18 cellular contexts compared by ENCODE assay signal in genomic region chr5:111670826-111671492, GRCh38.
A peak's percentile ranks its signal among the peaks of the same experiment; 100 is the strongest.
DNase-seq lines count a peak whose midpoint lies in the region; ATAC-seq and TF ChIP-seq lines count a peak whose summit lies in the region.
"Had no signal": no experiment of that assay in that cellular context is flagged by ENCODE, and none has a peak within 500 bp of the region (broad histone marks: within the 10 kb centered on the region; RNA-seq: fewer than 3 reads in every experiment).

No MANE protein-coding gene starts in this region.

- H3K4me1 Mint-ChIP-seq in naive thymus-derived CD4-positive, alpha-beta T cell, result peaks cover 0 to 4% (median 0%) of the 10 kb centered on the region in 7 donors

- H3K4me3 Mint-ChIP-seq in naive thymus-derived CD4-positive, alpha-beta T cell, result no peak overlapping the region
- H3K4me3 Mint-ChIP-seq: activated CD4-positive, alpha-beta T cell treated with anti-CD3 and anti-CD28 coated beads, Interleukin-2, amount 10 ng/mL, durations not matched to agents 24 days and 14 days; activated T-helper 1 cell treated with anti-CD3 and anti-CD28 coated beads, Interleukin-12 subunit alpha, Interleukin-12 subunit beta, Interleukin-2, Interleukin-4 antibody, amounts not matched to agents 30 ng/mL and 10 ng/mL and 1 ng/mL, durations not matched to agents 14 hours and 24 hours and 36 hours had no signal

- peaks cover 0 to 15% (median 10%) of the 10 kb centered on the region in 5 donors for H3K27me3 Mint-ChIP-seq in naive thymus-derived CD4-positive, alpha-beta T cell

- 56 to 87% (median 75%) methylated on average over 3 of the region's 3 CpGs for WGBS in spleen, 5 donors

- H3K9me2 ChIP-seq in PC-9 (ENCODE audit: insufficient read depth), result no peaks in the 10 kb centered on the region

- CTCF ChIA-PET in PC-9 (lab: Charles Lee), result no interaction called here
- CTCF ChIA-PET in naive thymus-derived CD4-positive, alpha-beta T cell (lab: Charles Lee), result no interaction called here

- DNase-seq in Caki2 (ENCODE audit: low read depth) (peak; percentile 35), HT-29 (ENCODE audit: low spot score) (peak; percentile 22), astrocyte of the spinal cord (ENCODE audit: low read depth, low spot score) (no peak), islet precursor cell (peak; percentile 67), PC-9 (no peak), DMS153 treated with DMSO at 0.1 percent for 48 hours (lab: John Stamatoyannopoulos, UW; ENCODE audit: unreplicated experiment) (no peak), spleen (no peak)
- no peak for DNase-seq in naive thymus-derived CD4-positive, alpha-beta T cell
- DNase-seq: activated CD4-positive, alpha-beta T cell treated with anti-CD3 and anti-CD28 coated beads, Interleukin-2, amount 10 ng/mL, durations not matched to agents 24 days and 14 days; AML-193; amniotic stem cell; NCI-H1417; NCI-H524; psoas muscle; stimulated activated CD8-positive, alpha-beta memory T cell treated with anti-CD3 and anti-CD28 coated beads, Interleukin-4, amount 100 ng/mL, for 48 hours; tibial artery had no signal

- no peak for TF ChIP-seq POLR2A in spleen (IDR thresholded peaks at IDR 0.05)

- H3K9me3 ChIP-seq in PC-9 (ENCODE audit: insufficient read depth, low read depth) (no peaks in the 10 kb centered on the region), spleen (no peaks in the 10 kb centered on the region)
- no peaks in the 10 kb centered on the region for H3K9me3 ChIP-seq in naive thymus-derived CD4-positive, alpha-beta T cell (ENCODE audit: control insufficient read depth in 2 of 3, low read length in 3 of 3)
- H3K9me3 ChIP-seq: gastroesophageal sphincter, psoas muscle, tibial artery had no signal

- H3K36me3 ChIP-seq in PC-9 (ENCODE audit: low read depth) (no peaks in the 10 kb centered on the region), spleen (no peaks in the 10 kb centered on the region)
- no peaks in the 10 kb centered on the region for H3K36me3 ChIP-seq in naive thymus-derived CD4-positive, alpha-beta T cell (ENCODE audit: control insufficient read depth in 2 of 3, insufficient read depth in 3 of 3, low read length in 3 of 3)
- H3K36me3 ChIP-seq: gastroesophageal sphincter, tibial artery had no signal

- peaks cover 0 to 3% (median 0%) of the 10 kb centered on the region in 11 donors for H3K9me3 Mint-ChIP-seq in naive thymus-derived CD4-positive, alpha-beta T cell
- H3K9me3 Mint-ChIP-seq: activated T-helper 1 cell treated with anti-CD3 and anti-CD28 coated beads, Interleukin-12 subunit alpha, Interleukin-12 subunit beta, Interleukin-2, Interleukin-4 antibody, amounts not matched to agents 30 ng/mL and 10 ng/mL and 1 ng/mL, durations not matched to agents 14 hours and 24 hours and 36 hours had no signal

- intact Hi-C loops in PC-9 (cut with micrococcal nuclease; ENCODE audit: unreplicated experiment) (no loop called here), spleen (cut with DNase I; ENCODE audit: low total_unique reads) (no loop called here)
- intact Hi-C loops in naive thymus-derived CD4-positive, alpha-beta T cell (cut with micrococcal nuclease), result no loop called here

- peak; percentile 2 for TF ChIP-seq CTCF in astrocyte of the spinal cord (IDR thresholded peaks at IDR 0.05; ENCODE audit: low read depth, low read length)
- TF ChIP-seq CTCF in PC-9 (conservative IDR thresholded peaks at IDR 0.05), result no peak
- no peak for TF ChIP-seq CTCF in spleen (IDR thresholded peaks at IDR 0.05 in 8 of 11, conservative IDR thresholded peaks at IDR 0.05 in 3 of 11)

- H3K4me3 ChIP-seq in astrocyte of the spinal cord (ENCODE audit: low read depth, low read length) (no peak overlapping the region), PC-9 (no peak overlapping the region), spleen (no peak overlapping the region)
- H3K4me3 ChIP-seq in naive thymus-derived CD4-positive, alpha-beta T cell (ENCODE audit: low read length), result no peak overlapping the region
- H3K4me3 ChIP-seq: gastroesophageal sphincter, psoas muscle, tibial artery had no signal

- no peaks in the 10 kb centered on the region for H4K20me1 ChIP-seq in PC-9 (ENCODE audit: insufficient read depth)

- no peak overlapping the region for H2AFZ ChIP-seq in PC-9

- no peak for ATAC-seq in naive thymus-derived CD4-positive, alpha-beta T cell
- ATAC-seq: gastroesophageal sphincter, psoas muscle had no signal

- H3K4me1 ChIP-seq in PC-9 (replicated peaks; ENCODE audit: insufficient read depth) (no peaks in the 10 kb centered on the region), spleen (no peaks in the 10 kb centered on the region)
- H3K4me1 ChIP-seq in naive thymus-derived CD4-positive, alpha-beta T cell (ENCODE audit: control insufficient read depth in 2 of 2, insufficient read depth in 2 of 2, low read length in 2 of 2), result no peaks in the 10 kb centered on the region
- H3K4me1 ChIP-seq: gastroesophageal sphincter, psoas muscle, tibial artery had no signal

- in situ Hi-C loops in Caki2 (cut with HindIII; ENCODE audit: low pct_unique_long_range_greater_than_20kb, low sequenced_read_pairs) (no loop called here), astrocyte of the spinal cord (cut with HindIII; ENCODE audit: low sequenced_read_pairs) (no loop called here)

- H3K4me2 ChIP-seq in PC-9, result no peak overlapping the region

- POLR2A ChIA-PET in PC-9 (lab: Charles Lee; ENCODE audit: unreplicated experiment), result no interaction called here
- POLR2A ChIA-PET in naive thymus-derived CD4-positive, alpha-beta T cell (lab: Charles Lee), result no interaction called here

- H3F3A ChIP-seq in PC-9 (ENCODE audit: insufficient read depth, low read depth), result no peaks in the 10 kb centered on the region

- 0 out of 2 replicates have a peak, but pooled peaks cover 14% of the 10 kb centered on the region for H3K27me3 ChIP-seq in PC-9 (ENCODE audit: insufficient read depth, low read depth)
- H3K27me3 ChIP-seq in spleen (replicated peaks in 1 of 7), result no peaks in the 10 kb centered on the region
- H3K27me3 ChIP-seq in naive thymus-derived CD4-positive, alpha-beta T cell (ENCODE audit: control insufficient read depth in 2 of 2, insufficient read depth in 2 of 2, low read length in 2 of 2), result no peaks in the 10 kb centered on the region
- H3K27me3 ChIP-seq: gastroesophageal sphincter, tibial artery had no signal

- H3K27ac ChIP-seq in PC-9 (no peak overlapping the region), spleen (no peak overlapping the region)
- no peak overlapping the region for H3K27ac ChIP-seq in naive thymus-derived CD4-positive, alpha-beta T cell (ENCODE audit: low read depth, low read length)
- H3K27ac ChIP-seq: gastroesophageal sphincter, psoas muscle, tibial artery had no signal

- no peak overlapping the region for H3K27ac Mint-ChIP-seq in naive thymus-derived CD4-positive, alpha-beta T cell
- H3K27ac Mint-ChIP-seq: activated CD4-positive, alpha-beta T cell treated with anti-CD3 and anti-CD28 coated beads, Interleukin-2, amount 10 ng/mL, durations not matched to agents 24 days and 14 days; activated T-helper 1 cell treated with anti-CD3 and anti-CD28 coated beads, Interleukin-12 subunit alpha, Interleukin-12 subunit beta, Interleukin-2, Interleukin-4 antibody, amounts not matched to agents 30 ng/mL and 10 ng/mL and 1 ng/mL, durations not matched to agents 14 hours and 24 hours and 36 hours had no signal

- H3K36me3 Mint-ChIP-seq in naive thymus-derived CD4-positive, alpha-beta T cell, result no peaks in the 10 kb centered on the region

- no peaks in the 10 kb centered on the region for H3K79me2 ChIP-seq in PC-9 (ENCODE audit: low read depth)

- BruUV-seq in PC-9 (replicated peaks; lab: Mats Ljungman, UMichigan), result no TSS peak

Comparison
In these comparisons a context has a peak if more than half of its experiments do, and no peak if none do; other contexts are left out.
1. DNase-seq: peak in Caki2 (single experiment), HT-29 (single experiment) and islet precursor cell (single experiment); none in astrocyte of the spinal cord (single experiment), PC-9 (0 of 2), DMS153 treated with DMSO at 0.1 percent for 48 hours (single experiment), spleen (single experiment) and naive thymus-derived CD4-positive, alpha-beta T cell (0 of 9).